14 cellular contexts compared by ENCODE assay signal in the genomic region with DNA sequence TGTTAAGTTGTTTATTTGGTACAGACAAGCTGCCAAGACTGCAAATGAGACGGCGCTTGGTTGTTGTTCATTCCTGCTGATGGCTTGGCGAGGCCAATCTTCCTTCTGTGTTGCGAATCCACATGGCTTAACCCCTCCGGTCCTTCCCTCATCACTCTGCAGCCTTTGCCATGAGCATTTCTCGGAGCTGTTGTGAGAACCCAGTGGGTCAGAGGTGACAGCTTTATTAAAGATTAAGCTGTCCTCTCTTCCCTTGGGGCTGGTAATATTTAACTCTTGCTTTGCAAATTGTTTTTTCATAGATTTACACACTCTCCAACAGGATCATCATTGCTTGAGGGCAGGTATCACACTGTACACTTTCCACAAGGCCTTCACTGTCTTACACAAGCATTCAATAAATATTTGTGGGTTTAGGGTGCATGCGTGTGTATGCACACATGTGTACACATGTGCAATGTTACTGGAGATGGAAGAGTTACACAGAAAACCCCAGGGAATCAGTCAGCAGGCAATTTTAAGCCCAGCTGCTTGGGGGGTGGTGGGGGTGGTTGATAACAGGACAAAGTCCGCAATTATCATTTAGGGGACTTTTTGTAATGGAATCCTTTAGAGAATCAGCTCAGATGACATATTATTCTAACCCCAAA. TPM values are rescaled to one million over a fixed set of nuclear protein-coding genes. Genes with fewer than 3 reads are reported as not detected.
DNase-seq lines count a peak whose midpoint lies in the region; ATAC-seq lines count a peak whose summit lies in the region.
"Had no signal": no experiment of that assay in that cellular context is flagged by ENCODE, and none has a peak within 500 bp of the region (broad histone marks: within the 10 kb centered on the region; RNA-seq: fewer than 3 reads in every experiment).

No MANE protein-coding gene starts in this region.

- H3K4me3 Mint-ChIP-seq in effector memory CD8-positive, alpha-beta T cell = no peak overlapping the region
- peak overlapping the region in 3 of 10 donors; percentile 41 to 79 (median 52) for H3K4me3 Mint-ChIP-seq in naive thymus-derived CD8-positive, alpha-beta T cell
- H3K4me3 Mint-ChIP-seq: natural killer cell treated with Interleukin-12 subunit alpha and Interleukin-12 subunit beta and Interleukin-15 and Interleukin-18, amount 100 ng/mL, for 72 hours had no signal

- H3K27ac Mint-ChIP-seq in effector memory CD8-positive, alpha-beta T cell = no peak overlapping the region
- peak overlapping the region in 3 of 10 donors; percentile 85 to 93 (median 86) for H3K27ac Mint-ChIP-seq in naive thymus-derived CD8-positive, alpha-beta T cell
- H3K27ac Mint-ChIP-seq: natural killer cell treated with Interleukin-12 subunit alpha and Interleukin-12 subunit beta and Interleukin-15 and Interleukin-18, amount 100 ng/mL, for 72 hours had no signal

- DNase-seq in NCI-H1694 treated with DMSO at 0.1 percent for 48 hours (lab: John Stamatoyannopoulos, UW) = peak; percentile 39
- DNase-seq in NCI-H1694 (lab: John Stamatoyannopoulos, UW) = no peak
- peak in 31 of 58 donors; percentile 20 to 84 (median 51) for DNase-seq in anterior cingulate cortex (lab: John Stamatoyannopoulos, UW)
- DNase-seq in stimulated activated CD8-positive, alpha-beta memory T cell treated with anti-CD3 and anti-CD28 coated beads, Interleukin-4, amount 100 ng/mL, for 48 hours = peak; percentile 6
- no peak for DNase-seq in effector memory CD8-positive, alpha-beta T cell
- no peak for DNase-seq in naive thymus-derived CD8-positive, alpha-beta T cell
- DNase-seq in activated CD4-positive, alpha-beta T cell treated with anti-CD3 and anti-CD28 coated beads, Interleukin-2, amount 50 U/mL, for 1 hour = no peak
- DNase-seq: 8988T, cortex of kidney, NCI-H510A, T-helper 1 cell had no signal

- H3K36me3 Mint-ChIP-seq in effector memory CD8-positive, alpha-beta T cell (ENCODE audit: insufficient read depth) = peaks cover 4% of the 10 kb centered on the region
- H3K36me3 Mint-ChIP-seq in naive thymus-derived CD8-positive, alpha-beta T cell = no peaks in the 10 kb centered on the region
- H3K36me3 Mint-ChIP-seq: natural killer cell treated with Interleukin-12 subunit alpha and Interleukin-12 subunit beta and Interleukin-15 and Interleukin-18, amount 100 ng/mL, for 72 hours had no signal

- peaks cover 10 to 37% of the 10 kb centered on the region in 2 donors for H3K27me3 Mint-ChIP-seq in effector memory CD8-positive, alpha-beta T cell
- H3K27me3 Mint-ChIP-seq in naive thymus-derived CD8-positive, alpha-beta T cell = peaks cover 0 to 12% (median 5%) of the 10 kb centered on the region in 5 donors

- no peaks in the 10 kb centered on the region for H3K4me1 Mint-ChIP-seq in effector memory CD8-positive, alpha-beta T cell (ENCODE audit: low read depth in 2 of 2)
- peaks cover 0 to 58% (median 0%) of the 10 kb centered on the region in 4 donors for H3K4me1 Mint-ChIP-seq in naive thymus-derived CD8-positive, alpha-beta T cell

- no peak for ATAC-seq in effector memory CD8-positive, alpha-beta T cell (replicated peaks)
- no peak for ATAC-seq in naive thymus-derived CD8-positive, alpha-beta T cell
- ATAC-seq: natural killer cell treated with Interleukin-12 subunit alpha and Interleukin-12 subunit beta and Interleukin-15 and Interleukin-18, amount 100 ng/mL, for 72 hours had no signal

- POLR2A ChIA-PET in naive thymus-derived CD8-positive, alpha-beta T cell (lab: Charles Lee) = interaction anchor here (0.6 kb wide), 1 partner anchor 1410 kb away, joined by 3 read pairs; no protein-coding TSS in a partner anchor

- H3K27ac ChIP-seq in layer of hippocampus (ENCODE audit: low read depth, low read length) = peak overlapping the region; percentile 80
- H3K27ac ChIP-seq: tibial nerve had no signal

- no peaks in the 10 kb centered on the region for H3K27me3 ChIP-seq in layer of hippocampus (ENCODE audit: control insufficient read depth, insufficient read depth, low read length)
- H3K27me3 ChIP-seq: tibial nerve had no signal

- H3K9me3 Mint-ChIP-seq in effector memory CD8-positive, alpha-beta T cell = no peaks in the 10 kb centered on the region
- no peaks in the 10 kb centered on the region for H3K9me3 Mint-ChIP-seq in naive thymus-derived CD8-positive, alpha-beta T cell
- H3K9me3 Mint-ChIP-seq: natural killer cell treated with Interleukin-12 subunit alpha and Interleukin-12 subunit beta and Interleukin-15 and Interleukin-18, amount 100 ng/mL, for 72 hours had no signal

RNA-seq across cellular contexts. Expression of a gene that starts 27.7 kb away (rescaled TPM):
- total RNA-seq in naive thymus-derived CD8-positive, alpha-beta T cell = not detected
- polyA plus RNA-seq in naive thymus-derived CD8-positive, alpha-beta T cell = not detected
- total RNA-seq: natural killer cell treated with Interleukin-12 subunit alpha and Interleukin-12 subunit beta and Interleukin-15 and Interleukin-18, amount 100 ng/mL, for 72 hours had no signal

Comparison
In these comparisons a context has a peak if more than half of its experiments do, and no peak if none do; other contexts are left out.
1. DNase-seq: peak in NCI-H1694 treated with DMSO at 0.1 percent for 48 hours (single experiment), anterior cingulate cortex (31 of 58) and stimulated activated CD8-positive, alpha-beta memory T cell treated with anti-CD3 and anti-CD28 coated beads, Interleukin-4, amount 100 ng/mL, for 48 hours (single experiment); none in NCI-H1694 (single experiment), effector memory CD8-positive, alpha-beta T cell (0 of 3), naive thymus-derived CD8-positive, alpha-beta T cell (0 of 10) and activated CD4-positive, alpha-beta T cell treated with anti-CD3 and anti-CD28 coated beads, Interleukin-2, amount 50 U/mL, for 1 hour (single experiment).